21 cellular contexts compared by ENCODE assay signal in the genomic region with DNA sequence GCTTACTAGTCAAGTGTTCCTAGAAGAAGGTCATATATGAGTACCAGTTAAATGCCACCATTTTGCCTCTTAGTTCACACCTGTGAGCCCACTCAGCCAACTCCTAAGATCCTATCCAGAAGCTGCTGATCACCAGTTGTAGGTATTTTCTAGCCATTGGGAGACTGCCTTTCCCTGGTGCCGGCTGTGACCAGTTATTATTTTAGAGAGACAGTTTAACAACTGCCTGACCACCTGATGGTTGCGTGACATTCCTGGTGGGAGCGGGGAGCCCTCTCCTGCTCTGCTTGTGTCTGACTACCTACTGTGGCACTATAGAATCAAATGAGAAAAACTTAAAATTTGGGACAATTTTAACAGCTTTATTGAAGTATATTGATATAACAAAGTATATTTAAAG. TPM values are rescaled to one million over a fixed set of nuclear protein-coding genes. Genes with fewer than 3 reads are reported as not detected.
DNase-seq lines count a peak whose midpoint lies in the region; ATAC-seq and TF ChIP-seq lines count a peak whose summit lies in the region.
"Had no signal": no experiment of that assay in that cellular context is flagged by ENCODE, and none has a peak within 500 bp of the region (broad histone marks: within the 10 kb centered on the region; RNA-seq: fewer than 3 reads in every experiment).

No MANE protein-coding gene starts in this region.

- H3K9ac ChIP-seq in ES-I3 (ENCODE audit: low read depth, low read length), result peak overlapping the region; percentile 90; the same call in 1 of the 2 replicates
- H3K9ac ChIP-seq in endodermal cell (ENCODE audit: extremely low read depth, low read length, poor library complexity, severe bottlenecking), result no peak overlapping the region
- H3K9ac ChIP-seq in skeletal muscle satellite cell (ENCODE audit: low read depth, low read length), result no peak overlapping the region

- peaks cover 32% of the 10 kb centered on the region for H3K4me1 Mint-ChIP-seq in endodermal cell

- intact Hi-C loops in gastrocnemius medialis (cut with DNase I; ENCODE audit: low total_unique reads), result loop anchor here (10.0 kb wide), 1 partner anchor 95 kb away; no protein-coding TSS in a partner anchor

- no peak for ATAC-seq in gastrocnemius medialis
- no peak for ATAC-seq in GM21423 (IDR thresholded peaks at IDR 0.05; ENCODE audit: unreplicated experiment)
- ATAC-seq in GM19324 (IDR thresholded peaks at IDR 0.05; ENCODE audit: low FRiP score, unreplicated experiment), result no peak
- ATAC-seq: Panc1, right cardiac atrium had no signal

- H3K4me3 Mint-ChIP-seq in endodermal cell, result peak overlapping the region; percentile 32
- H3K4me3 Mint-ChIP-seq: activated B cell treated with CpG ODN at 0.5 μM for 24 hours; activated naive CD8-positive, alpha-beta T cell; central memory CD8-positive, alpha-beta T cell had no signal

- peak overlapping the region; percentile 83 for H3K4me2 ChIP-seq in skeletal muscle satellite cell (ENCODE audit: low read length)

- TF ChIP-seq CTCF in endodermal cell (conservative IDR thresholded peaks at IDR 0.05) (no peak), gastrocnemius medialis (IDR thresholded peaks at IDR 0.05 in 4 of 5, conservative IDR thresholded peaks at IDR 0.05 in 1 of 5) (no peak)

- H3K4me3 ChIP-seq in endodermal cell (ENCODE audit: low read length), result peak overlapping the region; percentile 85
- peak overlapping the region; percentile 12 for H3K4me3 ChIP-seq in mesodermal cell (ENCODE audit: extremely low read depth, insufficient read depth, low read length, poor library complexity, severe bottlenecking)
- H3K4me3 ChIP-seq in skeletal muscle satellite cell (ENCODE audit: low read length), result peak overlapping the region; percentile 84
- peak overlapping the region in 2 of 4 donors; percentile 14 to 30 for H3K4me3 ChIP-seq in gastrocnemius medialis

- H3K27ac ChIP-seq in endodermal cell (ENCODE audit: low read depth, low read length) (no peak overlapping the region), mesodermal cell (ENCODE audit: low read depth, low read length, severe bottlenecking) (no peak overlapping the region), gastrocnemius medialis (peak overlapping the region in 1 of 4 donors; percentile 87)
- H3K27ac ChIP-seq: epithelial cell of prostate had no signal

- H3K27me3 ChIP-seq in endodermal cell (ENCODE audit: control insufficient read depth, insufficient read depth, low read length, poor library complexity, severe bottlenecking), result no peaks in the 10 kb centered on the region
- H3K27me3 ChIP-seq in skeletal muscle satellite cell (ENCODE audit: control insufficient read depth, insufficient read depth, low read length), result no peaks in the 10 kb centered on the region
- H3K27me3 ChIP-seq in gastrocnemius medialis, result peaks cover 18 to 31% (median 28%) of the 10 kb centered on the region in 3 donors

- H3K27ac Mint-ChIP-seq in endodermal cell, result no peak overlapping the region
- H3K27ac Mint-ChIP-seq: activated B cell treated with CpG ODN at 0.5 μM for 24 hours; activated naive CD8-positive, alpha-beta T cell had no signal

- no peaks in the 10 kb centered on the region for H3K27me3 Mint-ChIP-seq in endodermal cell (ENCODE audit: insufficient read depth)

- no peak for TF ChIP-seq POLR2A in gastrocnemius medialis (IDR thresholded peaks at IDR 0.05)

- H3K9me3 Mint-ChIP-seq in endodermal cell, result no peaks in the 10 kb centered on the region
- H3K9me3 Mint-ChIP-seq: activated B cell treated with CpG ODN at 0.5 μM for 24 hours; central memory CD8-positive, alpha-beta T cell had no signal

- in situ Hi-C loops in gastrocnemius medialis (cut with MboI; ENCODE audit: low sequenced_read_pairs in 4 of 4), result no loop called here

- peaks cover 22% of the 10 kb centered on the region for H3K4me1 ChIP-seq in ES-I3 (ENCODE audit: insufficient read depth, low read length)
- H3K4me1 ChIP-seq in endodermal cell (ENCODE audit: control insufficient read depth, insufficient read depth, low read length), result peaks cover 10% of the 10 kb centered on the region
- peaks cover 9% of the 10 kb centered on the region for H3K4me1 ChIP-seq in mesodermal cell (ENCODE audit: control insufficient read depth, insufficient read depth, low read length, poor library complexity, severe bottlenecking)
- H3K4me1 ChIP-seq in skeletal muscle satellite cell (ENCODE audit: control insufficient read depth, insufficient read depth, low read length), result peaks cover 23% of the 10 kb centered on the region
- H3K4me1 ChIP-seq in gastrocnemius medialis, result peaks cover under 1 to 19% of the 10 kb centered on the region in 2 donors

- WGBS in endodermal cell (ENCODE audit: insufficient coverage in 1 of 2, insufficient read length in 1 of 2), 2 experiments, result 70 to 88% methylated on average over 2 to 3 of the region's 3 CpGs
- WGBS in mesodermal cell (ENCODE audit: insufficient coverage in 2 of 2), 2 experiments, result 90 to 93% methylated on average over 1 to 3 of the region's 3 CpGs

- no peaks in the 10 kb centered on the region for H3K9me3 ChIP-seq in ES-I3 (ENCODE audit: control insufficient read depth, insufficient read depth, low read length)
- no peaks in the 10 kb centered on the region for H3K9me3 ChIP-seq in endodermal cell (ENCODE audit: control insufficient read depth, low read length)
- no peaks in the 10 kb centered on the region for H3K9me3 ChIP-seq in mesodermal cell (ENCODE audit: control insufficient read depth, low read length)
- H3K9me3 ChIP-seq in skeletal muscle satellite cell (replicated peaks; ENCODE audit: low read length), result no peaks in the 10 kb centered on the region
- no peaks in the 10 kb centered on the region for H3K9me3 ChIP-seq in gastrocnemius medialis
- H3K9me3 ChIP-seq: HAP-1 had no signal

- DNase-seq in endodermal cell (peak; percentile 83), gastrocnemius medialis (no peak), UCSD-AML1 (lab: John Stamatoyannopoulos, UW; ENCODE audit: unreplicated experiment) (no peak)
- DNase-seq: activated B cell treated with CpG ODN at 0.5 μM for 24 hours; Calu3; GF-D8; mammary epithelial cell; NCI-H1694 treated with DMSO at 0.1 percent for 48 hours; NCI-H526 treated with DMSO at 0.1 percent for 48 hours; stimulated activated naive CD4-positive, alpha-beta T cell treated with Interleukin-2 at 50 U/mL for 16 hours had no signal

- peaks cover 14% of the 10 kb centered on the region for H3K36me3 Mint-ChIP-seq in endodermal cell (ENCODE audit: low read depth)
- H3K36me3 Mint-ChIP-seq: activated naive CD8-positive, alpha-beta T cell had no signal

- H3K36me3 ChIP-seq in ES-I3 (ENCODE audit: insufficient read depth, low read length), result no peaks in the 10 kb centered on the region
- H3K36me3 ChIP-seq in endodermal cell (ENCODE audit: control insufficient read depth, insufficient read depth, low read length), result peaks cover 11% of the 10 kb centered on the region
- H3K36me3 ChIP-seq in mesodermal cell (ENCODE audit: control insufficient read depth, insufficient read depth, low read length), result peaks cover 16% of the 10 kb centered on the region
- H3K36me3 ChIP-seq in skeletal muscle satellite cell (ENCODE audit: insufficient read depth, low read length), result no peaks in the 10 kb centered on the region
- no peaks in the 10 kb centered on the region for H3K36me3 ChIP-seq in gastrocnemius medialis

RNA-seq across cellular contexts. Expression of a gene that starts 2.9 kb away (rescaled TPM):
- total RNA-seq in endodermal cell (100 to 1,000 TPM; 275 to 308 TPM), gastrocnemius medialis (10 to 100 TPM; 11.9 to 21.8 (median 16.1) TPM)
- 390 TPM for polyA plus RNA-seq in endodermal cell (2013, experiment 1 of 2)
- 405 TPM for polyA plus RNA-seq in endodermal cell (2013, experiment 2 of 2)
- polyA plus RNA-seq in mesodermal cell (2013, experiment 1 of 2), result 446 TPM
- polyA plus RNA-seq in mesodermal cell (2013, experiment 2 of 2), result 414 TPM
- total RNA-seq in skeletal muscle satellite cell (2012; rRNA removed), result 103 and 111 TPM in 2 replicates

Comparison
In these comparisons a context has a peak if more than half of its experiments do, and no peak if none do; other contexts are left out.
1. RNA of a gene that starts 2.9 kb away (total RNA-seq): 275 to 308 TPM in endodermal cell; 11.9 to 21.8 TPM in gastrocnemius medialis; every median in the first group is over 10 times any median in the second.